14 cellular contexts compared by ENCODE assay signal in genomic region chr2:49289711-49290110, GRCh38.
A peak's percentile ranks its signal among the peaks of the same experiment; 100 is the strongest.
DNase-seq lines count a peak whose midpoint lies in the region; ATAC-seq, FAIRE-seq and TF ChIP-seq lines count a peak whose summit lies in the region.
"Had no signal": no experiment of that assay in that cellular context is flagged by ENCODE, and none has a peak within 500 bp of the region (broad histone marks: within the 10 kb centered on the region; RNA-seq: fewer than 3 reads in every experiment).

No MANE protein-coding gene starts in this region.

- DNase-seq in left ventricle myocardium inferior = no peak
- DNase-seq in Right ventricle myocardium superior = no peak
- DNase-seq in smooth muscle cell (lab: John Stamatoyannopoulos, UW; ENCODE audit: unreplicated experiment) = no peak
- DNase-seq in GM12892 (ENCODE audit: insufficient read length) = no peak
- DNase-seq in iPS-NIHi11 (ENCODE audit: low spot score) = no peak
- DNase-seq in NCI-H2107 (lab: John Stamatoyannopoulos, UW) = no peak
- DNase-seq: 8988T; AML-193; CD8-positive, alpha-beta memory T cell; DMS53; GM23248 had no signal

- H3K36me3 ChIP-seq in left ventricle myocardium inferior (no peaks in the 10 kb centered on the region), smooth muscle cell (ENCODE audit: low read depth) (no peaks in the 10 kb centered on the region)
- H3K36me3 ChIP-seq: BLaER1 had no signal

- intact Hi-C loops in left ventricle myocardium inferior (cut with micrococcal nuclease) (no loop called here), Right ventricle myocardium superior (cut with DNase I) (no loop called here)

- peak overlapping the region; percentile 37 for H3K4me2 ChIP-seq in smooth muscle cell
- H3K4me2 ChIP-seq: BLaER1 had no signal

- no peaks in the 10 kb centered on the region for H3F3A ChIP-seq in smooth muscle cell (ENCODE audit: low read depth)

- H2AFZ ChIP-seq in smooth muscle cell (ENCODE audit: low read depth) = no peak overlapping the region
- H2AFZ ChIP-seq: GM23248 had no signal

- no peak overlapping the region for H3K9ac ChIP-seq in smooth muscle cell (ENCODE audit: low read depth)
- H3K9ac ChIP-seq: BLaER1, GM23248 had no signal

- H3K9me3 ChIP-seq in left ventricle myocardium inferior (replicated peaks) (no peaks in the 10 kb centered on the region), smooth muscle cell (replicated peaks; ENCODE audit: low read depth) (no peaks in the 10 kb centered on the region)
- H3K9me3 ChIP-seq: BLaER1 had no signal

- H3K27ac ChIP-seq in left ventricle myocardium inferior (replicated peaks) = peak overlapping the region; percentile 73
- peak overlapping the region; percentile 83 for H3K27ac ChIP-seq in cingulate gyrus (ENCODE audit: low read depth, low read length)
- no peak overlapping the region for H3K27ac ChIP-seq in smooth muscle cell (ENCODE audit: low read depth)
- H3K27ac ChIP-seq: BLaER1, GM23248 had no signal

- no peak for FAIRE-seq in GM12892 (lab: Jason Lieb, UNC)
- FAIRE-seq: H54 had no signal

- no peak for ATAC-seq in Right ventricle myocardium superior (ENCODE audit: poor library complexity)

- no peak overlapping the region for H3K4me3 ChIP-seq in left ventricle myocardium inferior
- no peak overlapping the region for H3K4me3 ChIP-seq in smooth muscle cell
- H3K4me3 ChIP-seq: BLaER1, GM23248 had no signal

- H3K4me1 ChIP-seq in left ventricle myocardium inferior (peaks cover 21% of the 10 kb centered on the region), smooth muscle cell (ENCODE audit: low read depth) (peaks cover 17% of the 10 kb centered on the region)
- H3K4me1 ChIP-seq: BLaER1 had no signal

- H3K27me3 ChIP-seq in left ventricle myocardium inferior (ENCODE audit: low read depth) (no peaks in the 10 kb centered on the region), smooth muscle cell (ENCODE audit: low read depth) (no peaks in the 10 kb centered on the region)
- H3K27me3 ChIP-seq: BLaER1 had no signal

- 95% methylated on average over 2 of the region's 2 CpGs for WGBS in smooth muscle cell (ENCODE audit: low lambda C conversion rate)

- TF ChIP-seq CTCF in left ventricle myocardium inferior (IDR thresholded peaks at IDR 0.05; ENCODE audit: borderline replicate concordance) (no peak), smooth muscle cell (IDR thresholded peaks at IDR 0.05; ENCODE audit: borderline replicate concordance, insufficient read depth, poor library complexity, severe bottlenecking) (no peak)

- H3K79me2 ChIP-seq in smooth muscle cell (ENCODE audit: low read depth) = no peaks in the 10 kb centered on the region

- H4K20me1 ChIP-seq in smooth muscle cell (ENCODE audit: low read depth) = no peaks in the 10 kb centered on the region
- H4K20me1 ChIP-seq: BLaER1 had no signal

- TF ChIP-seq POLR2A in GM12892 (IDR thresholded peaks at IDR 0.05; ENCODE audit: low read depth, low read length) = no peak
